ENCODE assay signal across 11 cellular contexts in genomic region chr3:195893121-195893449, GRCh38. TPM values are rescaled to one million over a fixed set of nuclear protein-coding genes. Genes with fewer than 3 reads are reported as not detected.
DNase-seq lines count a peak whose midpoint lies in the region; ATAC-seq and TF ChIP-seq lines count a peak whose summit lies in the region.
"Had no signal": no experiment of that assay in that cellular context is flagged by ENCODE, and none has a peak within 500 bp of the region (broad histone marks: within the 10 kb centered on the region; RNA-seq: fewer than 3 reads in every experiment).

No MANE protein-coding gene starts in this region.

- no peak for TF ChIP-seq EP300 in SK-N-SH (IDR thresholded peaks at IDR 0.05; ENCODE audit: borderline replicate concordance in 1 of 2, low read depth in 1 of 2, low read length in 1 of 2)

- H3K27ac ChIP-seq in SK-N-SH (ENCODE audit: low read depth in 2 of 2, low read length in 1 of 2) (peak overlapping the region; percentile 65 to 92), prostate gland (peak overlapping the region; percentile 41 to 55)

- POLR2A ChIA-PET in SK-N-SH (lab: Yijun Ruan, JAX): interaction anchor here (1.2 to 2.2 kb wide), 3 partner anchors 32 to 34 kb away, joined by 4 to 7 read pairs (median 5); no protein-coding TSS in a partner anchor

- peak; percentile 46 for DNase-seq in BE2C
- DNase-seq in SK-N-SH: peak; percentile 61
- peak in 32 of 42 donors; percentile 40 to 81 (median 68) for DNase-seq in head of caudate nucleus
- DNase-seq in prostate gland (ENCODE audit: low spot score): no peak
- DNase-seq in AG08395 (ENCODE audit: low spot score): no peak
- no peak for DNase-seq in NCI-H1694 (lab: John Stamatoyannopoulos, UW)
- DNase-seq in GM13976 (ENCODE audit: low spot score): no peak
- DNase-seq: activated CD8-positive, alpha-beta memory T cell treated with anti-CD3 and anti-CD28 coated beads, Interleukin-2, amount 10 ng/mL, durations not matched to agents 7 days and 5 days; CD8-positive, alpha-beta T cell had no signal

- TF ChIP-seq POLR2A in prostate gland (IDR thresholded peaks at IDR 0.05): no peak

- ATAC-seq in GM21786 (IDR thresholded peaks at IDR 0.05; ENCODE audit: unreplicated experiment): no peak
- ATAC-seq: activated CD8-positive, alpha-beta memory T cell treated with anti-CD3 and anti-CD28 coated beads, Interleukin-2, amount 10 ng/mL, durations not matched to agents 7 days and 5 days; CD8-positive, alpha-beta T cell; naive thymus-derived CD8-positive, alpha-beta T cell had no signal

- H3K9ac ChIP-seq in SK-N-SH: peak overlapping the region; percentile 47

- peaks cover 22% of the 10 kb centered on the region for H3K4me1 ChIP-seq in BE2C
- peaks cover 39 to 52% of the 10 kb centered on the region in 2 experiments; a peak in 3 of 4 replicates for H3K4me1 ChIP-seq in SK-N-SH (ENCODE audit: control insufficient read depth in 1 of 2, insufficient read depth in 2 of 2, low read depth in 1 of 2, low read length in 1 of 2)
- peaks cover 37% of the 10 kb centered on the region for H3K4me1 ChIP-seq in prostate gland (replicated peaks)

- TF ChIP-seq CTCF in BE2C (IDR thresholded peaks at IDR 0.05; ENCODE audit: low read depth, low read length) (no peak), SK-N-SH (IDR thresholded peaks at IDR 0.05) (no peak), prostate gland (IDR thresholded peaks at IDR 0.05) (no peak), GM13976 (IDR thresholded peaks at IDR 0.05; ENCODE audit: borderline replicate concordance, control extremely low read depth, extremely low read depth, insufficient read depth, missing control alignments) (no peak)

- H3K36me3 ChIP-seq in BE2C: no peaks in the 10 kb centered on the region
- no peaks in the 10 kb centered on the region for H3K36me3 ChIP-seq in SK-N-SH (replicated peaks in 1 of 2; ENCODE audit: control insufficient read depth in 1 of 2, insufficient read depth in 2 of 2, low read length in 1 of 2)
- H3K36me3 ChIP-seq in prostate gland: no peaks in the 10 kb centered on the region

- 43% methylated on average over 3 of the region's 8 CpGs for WGBS in SK-N-SH (ENCODE audit: low lambda C conversion rate)
- 14% methylated on average over 4 of the region's 8 CpGs for WGBS in prostate gland

- peaks cover 37% of the 10 kb centered on the region for H3F3A ChIP-seq in SK-N-SH (replicated peaks; ENCODE audit: insufficient read depth)

- TF ChIP-seq RAD21 in SK-N-SH (IDR thresholded peaks at IDR 0.05; ENCODE audit: low read length): no peak

- peak overlapping the region; percentile 93 for H3K4me2 ChIP-seq in SK-N-SH

- peaks cover 69% of the 10 kb centered on the region for H3K79me2 ChIP-seq in SK-N-SH (ENCODE audit: insufficient read depth)

- 0 out of 2 replicates have a peak overlapping the region, but pooled peaks have one; percentile 74 for H2AFZ ChIP-seq in SK-N-SH (ENCODE audit: low read depth)

- CTCF ChIA-PET in SK-N-SH (lab: Yijun Ruan, JAX): interaction anchor here (1.1 to 29.0 kb wide), 7 partner anchors 8 to 37 kb away, joined by 4 to 606 read pairs (median 52); partner anchors contain the start of gene TNK2

- H3K27me3 ChIP-seq in BE2C: no peaks in the 10 kb centered on the region
- no peaks in the 10 kb centered on the region for H3K27me3 ChIP-seq in SK-N-SH (ENCODE audit: insufficient read depth)
- H3K27me3 ChIP-seq in prostate gland (replicated peaks; ENCODE audit: insufficient read depth): no peaks in the 10 kb centered on the region

- in situ Hi-C loops in GM13976 (cut with MboI; ENCODE audit: low sequenced_read_pairs, unreplicated experiment): no loop called here

- H3K9me3 ChIP-seq in BE2C (no peaks in the 10 kb centered on the region), SK-N-SH (no peaks in the 10 kb centered on the region), prostate gland (no peaks in the 10 kb centered on the region)

- peaks cover 19% of the 10 kb centered on the region; the same call in 1 of the 2 replicates for H4K20me1 ChIP-seq in SK-N-SH (ENCODE audit: insufficient read depth)

- intact Hi-C loops in head of caudate nucleus (cut with DNase I): no loop called here
- intact Hi-C loops in prostate gland (cut with DNase I): no loop called here

- no peaks in the 10 kb centered on the region for H3K9me2 ChIP-seq in SK-N-SH

- H3K4me3 ChIP-seq in BE2C (ENCODE audit: low read depth, low read length): peak overlapping the region; percentile 25; the same call in 1 of the 2 replicates
- H3K4me3 ChIP-seq in SK-N-SH (ENCODE audit: low read depth in 2 of 2, low read length in 1 of 2): peak overlapping the region; percentile 25 to 49; a peak in 3 of 4 replicates
- no peak overlapping the region for H3K4me3 ChIP-seq in prostate gland

TF ChIP-seq in SK-N-SH, 30 proteins besides CTCF, POLR2A, EP300 and RAD21:
- TF ChIP-seq USF1 (IDR thresholded peaks at IDR 0.05; ENCODE audit: borderline replicate concordance, low read depth): no peak
- no peak for TF ChIP-seq REST (IDR thresholded peaks at IDR 0.05; ENCODE audit: low read depth, low read length)
- no peak for TF ChIP-seq GABPA (IDR thresholded peaks at IDR 0.05; ENCODE audit: low read depth)
- TF ChIP-seq IRF3 (IDR thresholded peaks at IDR 0.05; ENCODE audit: low read depth, low read length): no peak
- TF ChIP-seq ELF1 (IDR thresholded peaks at IDR 0.05): no peak
- TF ChIP-seq CHD2 (IDR thresholded peaks at IDR 0.05; ENCODE audit: low read length, partially characterized antibody): no peak
- TF ChIP-seq ZBTB33 (IDR thresholded peaks at IDR 0.05; ENCODE audit: borderline replicate concordance, low read depth): no peak
- TF ChIP-seq FOSL2 (IDR thresholded peaks at IDR 0.05; ENCODE audit: borderline replicate concordance, low read depth): no peak
- TF ChIP-seq POLR2AphosphoS5 (IDR thresholded peaks at IDR 0.05; ENCODE audit: low read depth, low read length): no peak
TF ChIP-seq in SK-N-SH: peak in this region for 0.

RNA-seq across cellular contexts. Expression of gene TNK2, which starts 15.3 kb away (rescaled TPM):
- polyA plus RNA-seq in BE2C (2012; ENCODE audit: insufficient read depth, insufficient read length, low read depth): 162 TPM
- polyA plus RNA-seq in SK-N-SH (2012; rRNA removed): 11.3 and 17.3 TPM in 2 replicates
- polyA plus RNA-seq in SK-N-SH (2012; cell fraction: cytosol; rRNA removed): 5.5 and 10.9 TPM in 2 replicates
- polyA plus RNA-seq in SK-N-SH (2012; cell fraction: nucleus; rRNA removed): 119 and 155 TPM in 2 replicates
- 100 to 1,000 TPM in 1 of 2 donors, 10 to 100 TPM in 1; 34.9 to 100 TPM for total RNA-seq in prostate gland

Comparison
In these comparisons a context has a peak if more than half of its experiments do, and no peak if none do; other contexts are left out.
1. DNase-seq: peak in BE2C (single experiment), SK-N-SH (single experiment) and head of caudate nucleus (32 of 42); none in prostate gland (single experiment), AG08395 (single experiment), NCI-H1694 (single experiment) and GM13976 (single experiment).
2. H3K4me3 ChIP-seq: peak in BE2C (single experiment) and SK-N-SH (2 of 2); none in prostate gland (0 of 2).